In the genomic region with DNA sequence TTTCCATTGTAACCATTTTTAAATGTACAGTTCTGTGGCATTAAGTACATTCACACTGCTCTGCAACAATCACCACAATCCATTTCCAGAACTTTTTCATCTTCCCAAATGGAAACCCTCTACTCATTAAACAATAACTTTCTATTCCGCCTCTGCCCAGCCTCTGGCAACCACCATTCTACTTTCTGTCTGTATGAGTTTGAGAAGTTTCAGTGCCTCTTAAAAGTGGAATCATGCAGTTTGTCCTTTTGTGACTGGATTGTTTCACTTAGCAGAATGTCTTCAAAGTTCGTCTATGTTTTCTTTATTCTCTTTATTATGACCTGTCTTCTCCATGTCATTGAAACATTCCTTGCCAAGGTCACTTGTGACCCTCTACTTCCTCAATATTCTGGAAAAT, we compare ENCODE assay signal across 23 cellular contexts. TPM values are rescaled to one million over a fixed set of nuclear protein-coding genes. Genes with fewer than 3 reads are reported as not detected.
DNase-seq lines count a peak whose midpoint lies in the region; ATAC-seq, FAIRE-seq and TF ChIP-seq lines count a peak whose summit lies in the region.
"Had no signal": no experiment of that assay in that cellular context is flagged by ENCODE, and none has a peak within 500 bp of the region (broad histone marks: within the 10 kb centered on the region; RNA-seq: fewer than 3 reads in every experiment).

No MANE protein-coding gene starts in this region.

- H3K4me3 Mint-ChIP-seq in activated T-cell treated with anti-CD3 and anti-CD28 coated beads, Interleukin-2, amount 50 U/mL, for 4 hours: no peak overlapping the region
- no peak overlapping the region for H3K4me3 Mint-ChIP-seq in activated T-cell treated with anti-CD3 and anti-CD28 coated beads, Interleukin-2, amount 50 U/mL, for 24 hours
- H3K4me3 Mint-ChIP-seq: CD4-positive, alpha-beta memory T cell had no signal

- H3K9me3 Mint-ChIP-seq in activated T-cell treated with anti-CD3 and anti-CD28 coated beads, Interleukin-2, amount 50 U/mL, for 4 hours: no peaks in the 10 kb centered on the region
- no peaks in the 10 kb centered on the region for H3K9me3 Mint-ChIP-seq in activated T-cell treated with anti-CD3 and anti-CD28 coated beads, Interleukin-2, amount 50 U/mL, for 24 hours
- H3K9me3 Mint-ChIP-seq: CD4-positive, alpha-beta memory T cell had no signal

- no peaks in the 10 kb centered on the region for H3K4me1 Mint-ChIP-seq in activated T-cell treated with anti-CD3 and anti-CD28 coated beads, Interleukin-2, amount 50 U/mL, for 4 hours (ENCODE audit: low read depth)
- H3K4me1 Mint-ChIP-seq in activated T-cell treated with anti-CD3 and anti-CD28 coated beads, Interleukin-2, amount 50 U/mL, for 24 hours (ENCODE audit: low read depth): peaks cover 6% of the 10 kb centered on the region
- H3K4me1 Mint-ChIP-seq: CD4-positive, alpha-beta memory T cell had no signal

- no peak for TF ChIP-seq EP300 in K562 (IDR thresholded peaks at IDR 0.05; ENCODE audit: low read length)

- no peaks in the 10 kb centered on the region for H3K9me2 ChIP-seq in MM.1S (replicated peaks; ENCODE audit: insufficient read depth, low read length)

- H3K27me3 Mint-ChIP-seq in activated T-cell treated with anti-CD3 and anti-CD28 coated beads, Interleukin-2, amount 50 U/mL, for 4 hours (ENCODE audit: low read depth): no peaks in the 10 kb centered on the region
- no peaks in the 10 kb centered on the region for H3K27me3 Mint-ChIP-seq in activated T-cell treated with anti-CD3 and anti-CD28 coated beads, Interleukin-2, amount 50 U/mL, for 24 hours
- H3K27me3 Mint-ChIP-seq: CD4-positive, alpha-beta memory T cell had no signal

- POLR2A ChIA-PET in K562 (lab: Yijun Ruan, JAX): no interaction called here

- H2AFZ ChIP-seq in MM.1S (ENCODE audit: low read length) (no peak overlapping the region), K562 (ENCODE audit: low read depth, low read length) (no peak overlapping the region)
- H2AFZ ChIP-seq: PC-9 had no signal

- H3K9ac ChIP-seq in MM.1S (ENCODE audit: low read length) (no peak overlapping the region), K562 (ENCODE audit: insufficient read depth in 1 of 2, low read depth in 2 of 2, low read length in 2 of 2) (no peak overlapping the region)
- H3K9ac ChIP-seq: BLaER1 treated with 17β-estradiol and CSF1 and Interleukin-3, amounts not matched to agents 10 nM and 100 nM had no signal

- H3K4me3 ChIP-seq in MM.1S (ENCODE audit: low read length) (no peak overlapping the region), K562 (no peak overlapping the region)
- H3K4me3 ChIP-seq: A549; BLaER1 treated with 17β-estradiol and CSF1 and Interleukin-3, amounts not matched to agents 10 nM and 100 nM; PC-9; SJSA1 had no signal

- H3K79me2 ChIP-seq in MM.1S (ENCODE audit: low read length) (no peaks in the 10 kb centered on the region), K562 (ENCODE audit: control insufficient read depth, insufficient read depth, low read length) (no peaks in the 10 kb centered on the region)

- TF ChIP-seq CTCF in MM.1S (IDR thresholded peaks at IDR 0.05; ENCODE audit: low read length) (no peak), K562 (IDR thresholded peaks at IDR 0.05 in 2 of 3, conservative IDR thresholded peaks at IDR 0.05 in 1 of 3; ENCODE audit: insufficient read depth in 2 of 3, low read depth in 1 of 3, low read length in 3 of 3) (no peak)

- no peak overlapping the region for H3K27ac Mint-ChIP-seq in activated T-cell treated with anti-CD3 and anti-CD28 coated beads, Interleukin-2, amount 50 U/mL, for 24 hours
- H3K27ac Mint-ChIP-seq: CD4-positive, alpha-beta memory T cell had no signal

- no peaks in the 10 kb centered on the region for H3K27me3 ChIP-seq in MM.1S (replicated peaks; ENCODE audit: insufficient read depth, low read length)
- peaks cover 0 to 4% of the 10 kb centered on the region in 2 experiments; a peak in 2 of 5 replicates for H3K27me3 ChIP-seq in K562 (ENCODE audit: control insufficient read depth in 2 of 2, insufficient read depth in 2 of 2, low read length in 2 of 2)
- H3K27me3 ChIP-seq: BLaER1 treated with 17β-estradiol and CSF1 and Interleukin-3, amounts not matched to agents 10 nM and 100 nM; SJSA1 had no signal

- TF ChIP-seq RAD21 in K562 (CRISPR knock-in tag; conservative IDR thresholded peaks at IDR 0.05 in 1 of 2, IDR thresholded peaks at IDR 0.05 in 1 of 2): no peak

- CTCF ChIA-PET in K562 (lab: Yijun Ruan, JAX; ENCODE audit: low intra/inter-chr PET ratio): no interaction called here

- FAIRE-seq in GM12891 (lab: Jason Lieb, UNC) (peak; percentile 57), K562 (lab: Jason Lieb, UNC) (no peak)
- FAIRE-seq: A549, G401.6 had no signal

- TF ChIP-seq POLR2A in GM12891 (IDR thresholded peaks at IDR 0.05; ENCODE audit: low read depth, low read length) (no peak), K562 (conservative IDR thresholded peaks at IDR 0.05) (no peak)

- H3K27ac ChIP-seq in MM.1S (ENCODE audit: low read length) (no peak overlapping the region), K562 (ENCODE audit: extremely low read depth, low read depth, low read length) (no peak overlapping the region)
- H3K27ac ChIP-seq: A549; BLaER1 treated with 17β-estradiol and CSF1 and Interleukin-3, amounts not matched to agents 10 nM and 100 nM; PC-9; SJSA1 had no signal

- no TSS peak for BruUV-seq in K562 (replicated peaks; lab: Mats Ljungman, UMichigan)

- intact Hi-C loops in K562 (cut with micrococcal nuclease): no loop called here

- no peaks in the 10 kb centered on the region for H3F3A ChIP-seq in MM.1S (ENCODE audit: insufficient read depth, low read length)

- H3K9me3 ChIP-seq in MM.1S (replicated peaks; ENCODE audit: insufficient read depth, low read length) (no peaks in the 10 kb centered on the region), K562 (replicated peaks; ENCODE audit: control insufficient read depth, insufficient read depth, low read depth, low read length) (no peaks in the 10 kb centered on the region)
- H3K9me3 ChIP-seq: A549; BLaER1 treated with 17β-estradiol and CSF1 and Interleukin-3, amounts not matched to agents 10 nM and 100 nM; SJSA1 had no signal

- ATAC-seq in activated T-cell treated with anti-CD3 and anti-CD28 coated beads, Interleukin-2, amount 50 U/mL, for 4 hours: peak; percentile 43 to 60
- ATAC-seq in K562: no peak
- no peak for ATAC-seq in HG02678 (IDR thresholded peaks at IDR 0.05; ENCODE audit: unreplicated experiment)
- ATAC-seq: A549, Right ventricle myocardium inferior had no signal

- no peaks in the 10 kb centered on the region for H3K9me1 ChIP-seq in K562 (ENCODE audit: control insufficient read depth, insufficient read depth, low read length)

- H3K4me1 ChIP-seq in MM.1S (ENCODE audit: low read length): peaks cover 14% of the 10 kb centered on the region
- no peaks in the 10 kb centered on the region for H3K4me1 ChIP-seq in K562 (replicated peaks in 1 of 2; ENCODE audit: control insufficient read depth in 2 of 2, insufficient read depth in 2 of 2, low read length in 2 of 2)
- H3K4me1 ChIP-seq: A549 had no signal

- H3K36me3 Mint-ChIP-seq in activated T-cell treated with anti-CD3 and anti-CD28 coated beads, Interleukin-2, amount 50 U/mL, for 4 hours (ENCODE audit: insufficient read depth): no peaks in the 10 kb centered on the region
- no peaks in the 10 kb centered on the region for H3K36me3 Mint-ChIP-seq in activated T-cell treated with anti-CD3 and anti-CD28 coated beads, Interleukin-2, amount 50 U/mL, for 24 hours (ENCODE audit: low read depth)
- H3K36me3 Mint-ChIP-seq: CD4-positive, alpha-beta memory T cell had no signal

- in situ Hi-C loops in K562 (cut with MboI): no loop called here

- H3K36me3 ChIP-seq in MM.1S (replicated peaks; ENCODE audit: insufficient read depth, low read length) (no peaks in the 10 kb centered on the region), K562 (ENCODE audit: control insufficient read depth, insufficient read depth, low read length) (no peaks in the 10 kb centered on the region)
- H3K36me3 ChIP-seq: BLaER1 treated with 17β-estradiol and CSF1 and Interleukin-3, amounts not matched to agents 10 nM and 100 nM; SJSA1 had no signal

- no peak for DNase-seq in activated T-cell treated with anti-CD3 and anti-CD28 coated beads, Interleukin-2, amount 50 U/mL, for 4 hours
- DNase-seq in activated T-cell treated with anti-CD3 and anti-CD28 coated beads, Interleukin-2, amount 50 U/mL, for 24 hours: no peak
- DNase-seq in GM12891 (ENCODE audit: insufficient read length, low spot score) (no peak), MM.1S (no peak), K562 (ENCODE audit: extremely low read depth in 1 of 4, low spot score in 3 of 4) (no peak), EL (no peak)
- DNase-seq: AML-193; CD4-positive, alpha-beta memory T cell; COR-L47; KBM-7; NCI-H1105 treated with DMSO at 0.1 percent for 48 hours; NCI-H146; NCI-H1930; NCI-H2107; NCI-H524; NCI-H748 treated with DMSO at 0.1 percent for 48 hours; PC-9 had no signal

- H3K4me2 ChIP-seq in MM.1S (ENCODE audit: low read depth, low read length) (peak overlapping the region; percentile 12), K562 (ENCODE audit: insufficient read depth, low read length) (no peak overlapping the region)
- H3K4me2 ChIP-seq: A549, PC-9 had no signal

- no peaks in the 10 kb centered on the region for H4K20me1 ChIP-seq in MM.1S (ENCODE audit: insufficient read depth, low read length)
- no peaks in the 10 kb centered on the region for H4K20me1 ChIP-seq in K562 (replicated peaks; ENCODE audit: control insufficient read depth, insufficient read depth, low read length)
- H4K20me1 ChIP-seq: BLaER1 treated with 17β-estradiol and CSF1 and Interleukin-3, amounts not matched to agents 10 nM and 100 nM had no signal

- 17% methylated on average over 2 of the region's 2 CpGs for WGBS in K562 (ENCODE audit: insufficient coverage, low coverage, missing lambda C conversion rate)

RNA-seq across cellular contexts. Expression of gene PELI1, which starts 22.0 kb away (rescaled TPM):
- total RNA-seq in activated T-cell treated with anti-CD3 and anti-CD28 coated beads, Interleukin-2, amount 50 U/mL, for 4 hours: 10 to 100 TPM; 49.0 to 71.8 (median 68.1) TPM
- polyA plus RNA-seq in GM12891 (2012; ENCODE audit: low read depth, missing spikeins): 16.7 TPM
- total RNA-seq in K562 (2011; cell fraction: chromatin; rRNA removed; ENCODE audit: low replicate concordance): 3.4 and 10.9 TPM in 2 replicates
- 4.5 TPM in 2 replicates for total RNA-seq in K562 (2011; cell fraction: nucleolus; rRNA removed)
- 5.6 and 9.8 TPM in 2 replicates for total RNA-seq in K562 (2011; cell fraction: nucleoplasm; rRNA removed)
- total RNA-seq in K562 (2014; rRNA removed) (11.6 and 12.9 TPM in 2 replicates), K562 (2014; rRNA removed; fragmentation: Illumina TruSeq; extraction: Trizol) (12.1 and 13.1 TPM in 2 replicates), K562 (2015; rRNA removed; fragmentation: Illumina TruSeq; extraction: Trizol) (7.5 and 7.7 TPM in 2 replicates), K562 (2021) (15.7 and 19.2 TPM in 2 replicates)
- polyA plus RNA-seq in K562 (2011; rRNA removed) (16.0 and 16.6 TPM in 2 replicates), K562 (2014; fragmentation: Illumina TruSeq; extraction: Trizol) (10.8 and 12.5 TPM in 2 replicates), K562 (2014; fragmentation: Nextera tagmentation; extraction: Ambion mirVana) (1 to 10 TPM; 3.3 to 3.9 TPM), K562 (2014; rRNA removed) (9.2 and 12.5 TPM in 2 replicates)
- 7.9 and 9.6 TPM in 2 replicates for polyA plus RNA-seq in K562 (2011; cell fraction: cytosol; rRNA removed)
- 5.6 and 9.5 TPM in 2 replicates for polyA plus RNA-seq in K562 (2011; cell fraction: nucleus; rRNA removed)
- polyA plus RNA-seq in K562 (2012): 7.5 and 9.0 TPM in 2 replicates
- polyA minus RNA-seq in K562 (2011; rRNA and poly(A)+ RNA removed): 22.7 and 28.5 TPM in 2 replicates
- 9.3 and 11.4 TPM in 2 replicates for polyA minus RNA-seq in K562 (2011; cell fraction: cytosol; rRNA and poly(A)+ RNA removed)
- 14.3 and 21.9 TPM in 2 replicates for polyA minus RNA-seq in K562 (2011; cell fraction: nucleus; rRNA and poly(A)+ RNA removed)

Comparison
In these comparisons a context has a peak if more than half of its experiments do, and no peak if none do; other contexts are left out.
1. ATAC-seq: peak in activated T-cell treated with anti-CD3 and anti-CD28 coated beads, Interleukin-2, amount 50 U/mL, for 4 hours (2 of 2); none in K562 (single experiment) and HG02678 (single experiment).